1 cellular context compared by ENCODE assay signal in genomic region chr18:759864-760263, GRCh38.
A peak's percentile ranks its signal among the peaks of the same experiment; 100 is the strongest.
TF ChIP-seq lines count a peak whose summit lies in the region.

No MANE protein-coding gene starts in this region.

TF ChIP-seq in HEK293, 187 proteins besides CTCF, POLR2A, EP300 and RAD21 (continued from another document):
- TF ChIP-seq, protein P1, sequence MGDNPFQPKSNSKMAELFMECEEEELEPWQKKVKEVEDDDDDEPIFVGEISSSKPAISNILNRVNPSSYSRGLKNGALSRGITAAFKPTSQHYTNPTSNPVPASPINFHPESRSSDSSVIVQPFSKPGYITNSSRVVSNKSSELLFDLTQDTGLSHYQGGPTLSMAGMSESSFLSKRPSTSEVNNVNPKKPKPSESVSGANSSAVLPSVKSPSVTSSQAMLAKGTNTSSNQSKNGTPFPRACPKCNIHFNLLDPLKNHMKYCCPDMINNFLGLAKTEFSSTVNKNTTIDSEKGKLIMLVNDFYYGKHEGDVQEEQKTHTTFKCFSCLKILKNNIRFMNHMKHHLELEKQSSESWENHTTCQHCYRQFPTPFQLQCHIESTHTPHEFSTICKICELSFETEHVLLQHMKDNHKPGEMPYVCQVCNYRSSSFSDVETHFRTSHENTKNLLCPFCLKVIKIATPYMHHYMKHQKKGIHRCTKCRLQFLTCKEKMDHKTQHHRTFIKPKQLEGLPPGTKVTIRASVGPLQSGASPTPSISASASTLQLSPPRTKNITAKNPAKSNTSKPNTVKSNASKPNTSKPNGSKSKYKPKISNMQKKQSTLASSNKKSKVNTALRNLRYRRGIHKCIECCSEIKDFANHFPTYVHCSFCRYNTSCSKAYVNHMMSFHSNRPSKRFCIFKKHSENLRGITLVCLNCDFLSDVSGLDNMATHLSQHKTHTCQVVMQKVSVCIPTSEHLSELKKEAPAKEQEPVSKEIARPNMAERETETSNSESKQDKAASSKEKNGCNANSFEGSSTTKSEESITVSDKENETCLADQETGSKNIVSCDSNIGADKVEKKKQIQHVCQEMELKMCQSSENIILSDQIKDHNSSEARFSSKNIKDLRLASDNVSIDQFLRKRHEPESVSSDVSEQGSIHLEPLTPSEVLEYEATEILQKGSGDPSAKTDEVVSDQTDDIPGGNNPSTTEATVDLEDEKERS (tag by site-specific recombination; IDR thresholded peaks at IDR 0.05), result peak; percentile 81; the same call in 1 of the 2 replicates
